ENCODE assay signal across 8 cellular contexts in genomic region chr10:119028900-119029612, GRCh38. TPM values are rescaled to one million over a fixed set of nuclear protein-coding genes. Genes with fewer than 3 reads are reported as not detected.
DNase-seq lines count a peak whose midpoint lies in the region; ATAC-seq, FAIRE-seq and TF ChIP-seq lines count a peak whose summit lies in the region.

No MANE protein-coding gene starts in this region.

- FAIRE-seq in GM12892 (lab: Jason Lieb, UNC), result peak; percentile 90

- POLR2A ChIA-PET in MCF 10A (lab: Yijun Ruan, JAX), result interaction anchor here (0.6 to 4.7 kb wide), 10 partner anchors 6 to 461 kb away, joined by 3 to 33 read pairs (median 4); partner anchors contain the start of gene CACUL1

- DNase-seq in GM12892 (ENCODE audit: insufficient read length) (peak; percentile 93), NCI-H187 (lab: John Stamatoyannopoulos, UW) (peak; percentile 40 to 51), MCF 10A (ENCODE audit: unreplicated experiment) (peak; percentile 72), NK-92 (lab: John Stamatoyannopoulos, UW; ENCODE audit: unreplicated experiment) (no peak)

- no peak overlapping the region for H3K27ac Mint-ChIP-seq in MCF 10A (ENCODE audit: low read depth, unreplicated experiment)

- H3K4me3 ChIP-seq in iPS-20b (ENCODE audit: low read length), result peak overlapping the region; percentile 60
- H3K4me3 ChIP-seq in skeletal muscle satellite cell (ENCODE audit: low read length), result peak overlapping the region; percentile 61

- no peaks in the 10 kb centered on the region for H3K9me3 Mint-ChIP-seq in MCF 10A (ENCODE audit: unreplicated experiment)

- peak; percentile 48 for ATAC-seq in HG02852 (IDR thresholded peaks at IDR 0.05; ENCODE audit: unreplicated experiment)

- TF ChIP-seq CTCF in VCaP (conservative IDR thresholded peaks at IDR 0.05) (peak; percentile 25; the same call in 1 of the 2 replicates), MCF 10A (IDR thresholded peaks at IDR 0.05; ENCODE audit: unreplicated experiment) (peak; percentile 8)

- H3K4me1 ChIP-seq in iPS-20b (ENCODE audit: insufficient read depth, low read length) (peaks cover 3% of the 10 kb centered on the region; the same call in 1 of the 2 replicates), skeletal muscle satellite cell (ENCODE audit: control insufficient read depth, insufficient read depth, low read length) (peaks cover 38% of the 10 kb centered on the region)

- H3K4me2 ChIP-seq in skeletal muscle satellite cell (ENCODE audit: low read length), result peak overlapping the region; percentile 71

- CTCF ChIA-PET in MCF 10A (lab: Yijun Ruan, JAX), result interaction anchor here (0.5 to 1.7 kb wide), 4 partner anchors 74 to 460 kb away, joined by 3 to 8 read pairs (median 4); no protein-coding TSS in a partner anchor

- no peaks in the 10 kb centered on the region for H3K27me3 ChIP-seq in iPS-20b (ENCODE audit: insufficient read depth, low read length)
- no peaks in the 10 kb centered on the region for H3K27me3 ChIP-seq in skeletal muscle satellite cell (ENCODE audit: control insufficient read depth, insufficient read depth, low read length)

- H3K4me3 Mint-ChIP-seq in MCF 10A (ENCODE audit: unreplicated experiment), result peak overlapping the region; percentile 52

- no peaks in the 10 kb centered on the region for H3K9me3 ChIP-seq in iPS-20b (ENCODE audit: insufficient read depth, low read depth, low read length)
- H3K9me3 ChIP-seq in skeletal muscle satellite cell (replicated peaks; ENCODE audit: low read length), result no peaks in the 10 kb centered on the region

- peak overlapping the region; percentile 7; the same call in 1 of the 2 replicates for H3K9ac ChIP-seq in iPS-20b (ENCODE audit: low read depth, low read length)
- H3K9ac ChIP-seq in skeletal muscle satellite cell (ENCODE audit: low read depth, low read length), result no peak overlapping the region

- H3K36me3 ChIP-seq in iPS-20b (ENCODE audit: insufficient read depth, low read depth, low read length) (peaks cover 20% of the 10 kb centered on the region), skeletal muscle satellite cell (ENCODE audit: insufficient read depth, low read length) (peaks cover 21% of the 10 kb centered on the region)

- H3K27ac ChIP-seq in VCaP (peak overlapping the region; percentile 59), iPS-20b (ENCODE audit: low read length) (no peak overlapping the region)

- intact Hi-C loops in MCF 10A (cut with micrococcal nuclease), result loop anchor here (5.0 to 10.0 kb wide), 2 partner anchors 74 to 277 kb away; partner anchors contain the start of gene CACUL1

- no peaks in the 10 kb centered on the region for H3K27me3 Mint-ChIP-seq in MCF 10A (ENCODE audit: insufficient read depth, unreplicated experiment)

- peaks cover 26% of the 10 kb centered on the region for H3K36me3 Mint-ChIP-seq in MCF 10A (ENCODE audit: insufficient read depth, unreplicated experiment)

- no TSS peak for BruUV-seq in MCF 10A (replicated peaks; lab: Mats Ljungman, UMichigan)

- H3K4me1 Mint-ChIP-seq in MCF 10A (ENCODE audit: insufficient read depth, unreplicated experiment), result peaks cover 38% of the 10 kb centered on the region

- TF ChIP-seq POLR2A in GM12892 (IDR thresholded peaks at IDR 0.05; ENCODE audit: low read depth, low read length), result no peak

RNA-seq across cellular contexts. Expression of gene NANOS1, which starts 0.5 kb away (rescaled TPM):
- 0.70 TPM for polyA plus RNA-seq in GM12892 (2012; ENCODE audit: missing spikeins)
- 2.2 and 3.8 TPM in 2 replicates for total RNA-seq in MCF 10A (2022)
- total RNA-seq in skeletal muscle satellite cell (2012; rRNA removed), result 0.44 and 0.76 TPM in 2 replicates

RNA-seq across cellular contexts. Expression of gene EIF3A, which starts 51.6 kb away (rescaled TPM):
- 95.0 TPM for polyA plus RNA-seq in GM12892 (2012; ENCODE audit: missing spikeins)
- 190 and 226 TPM in 2 replicates for total RNA-seq in MCF 10A (2022)
- total RNA-seq in skeletal muscle satellite cell (2012; rRNA removed), result 110 and 111 TPM in 2 replicates
